In genomic region chr15:60923925-60924324, GRCh38 we compare ENCODE assay signal across 6 cellular contexts.
"Had no signal": no experiment of that assay in that cellular context is flagged by ENCODE, and none has a peak within 500 bp of the region (broad histone marks: within the 10 kb centered on the region; RNA-seq: fewer than 3 reads in every experiment).

No MANE protein-coding gene starts in this region.

- H3K4me3 ChIP-seq: GM23248, K562 had no signal

- H3K27ac ChIP-seq: GM23248 had no signal

- DNase-seq: GM23248, GOT3, H9, HCEC 1CT, IMR-90 had no signal

- ATAC-seq: K562 had no signal

- H3K9ac ChIP-seq: GM23248 had no signal
